Comparison of ENCODE assay signal across 10 cellular contexts in genomic region chr20:46939031-46939430, GRCh38. TPM values are rescaled to one million over a fixed set of nuclear protein-coding genes. Genes with fewer than 3 reads are reported as not detected.
DNase-seq lines count a peak whose midpoint lies in the region; ATAC-seq, FAIRE-seq and TF ChIP-seq lines count a peak whose summit lies in the region.
"Had no signal": no experiment of that assay in that cellular context is flagged by ENCODE, and none has a peak within 500 bp of the region (broad histone marks: within the 10 kb centered on the region; RNA-seq: fewer than 3 reads in every experiment).

No MANE protein-coding gene starts in this region.

- TF ChIP-seq EP300 in K562 (IDR thresholded peaks at IDR 0.05; ENCODE audit: low read length) = no peak
- TF ChIP-seq EP300 in upper lobe of left lung (IDR thresholded peaks at IDR 0.05) = no peak

- intact Hi-C loops in K562 (cut with micrococcal nuclease) = no loop called here

- FAIRE-seq in K562 (lab: Jason Lieb, UNC) = peak; percentile 77

- H3K9me1 ChIP-seq in K562 (ENCODE audit: control insufficient read depth, insufficient read depth, low read length) = no peaks in the 10 kb centered on the region

- H3K27me3 ChIP-seq in KMS-11 (ENCODE audit: insufficient read depth, low read depth) = no peaks in the 10 kb centered on the region
- H3K27me3 ChIP-seq in K562 (ENCODE audit: control insufficient read depth in 2 of 2, insufficient read depth in 2 of 2, low read length in 2 of 2) = peaks cover 5 to 33% of the 10 kb centered on the region in 2 experiments; a peak in 3 of 5 replicates
- H3K27me3 ChIP-seq in upper lobe of left lung = no peaks in the 10 kb centered on the region

- H3K79me2 ChIP-seq in KMS-11 (ENCODE audit: insufficient read depth, low read depth) (peaks cover 92% of the 10 kb centered on the region; the same call in 1 of the 2 replicates), K562 (ENCODE audit: control insufficient read depth, insufficient read depth, low read length) (no peaks in the 10 kb centered on the region)

- no TSS peak for BruUV-seq in K562 (replicated peaks; lab: Mats Ljungman, UMichigan)

- DNase-seq in K562 (ENCODE audit: extremely low read depth in 1 of 4, low spot score in 3 of 4) = peak; percentile 48 to 87 (median 78)
- DNase-seq in myocyte (ENCODE audit: low read depth) = peak; percentile 14
- no peak for DNase-seq in dedifferentiated amniotic fluid mesenchymal stem cell (ENCODE audit: extremely low spot score)
- DNase-seq in D341Med (ENCODE audit: low spot score) = no peak
- no peak for DNase-seq in upper lobe of left lung
- DNase-seq: GOT3, left lung had no signal

- WGBS in K562 (ENCODE audit: insufficient coverage, low coverage, missing lambda C conversion rate) = 0% methylated on average over 2 of the region's 2 CpGs
- WGBS in upper lobe of left lung, 2 donors = 38 to 70% methylated on average over 2 of the region's 2 CpGs

- TF ChIP-seq CTCF in GM12872 (IDR thresholded peaks at IDR 0.05; ENCODE audit: insufficient read depth, low read depth, low read length) (peak; percentile 9; the same call in 1 of the 3 replicates), KMS-11 (conservative IDR thresholded peaks at IDR 0.05; ENCODE audit: low read depth, low read length) (peak; percentile 25; the same call in 1 of the 2 replicates), K562 (IDR thresholded peaks at IDR 0.05 in 2 of 3, conservative IDR thresholded peaks at IDR 0.05 in 1 of 3; ENCODE audit: insufficient read depth in 2 of 3, low read depth in 1 of 3, low read length in 3 of 3) (peak in 2 of 3 experiments; percentile 34 to 52; a peak in 2 of 6 replicates), upper lobe of left lung (IDR thresholded peaks at IDR 0.05) (no peak)

- in situ Hi-C loops in K562 (cut with MboI) = no loop called here

- peaks cover 8% of the 10 kb centered on the region for H3K4me1 ChIP-seq in KMS-11 (ENCODE audit: low read depth, poor library complexity, severe bottlenecking)
- H3K4me1 ChIP-seq in K562 (replicated peaks in 1 of 2; ENCODE audit: control insufficient read depth in 2 of 2, insufficient read depth in 2 of 2, low read length in 2 of 2) = no peaks in the 10 kb centered on the region; a peak in 1 of 5 replicates
- no peaks in the 10 kb centered on the region for H3K4me1 ChIP-seq in upper lobe of left lung
- H3K4me1 ChIP-seq: left lung had no signal

- H3K4me3 ChIP-seq in KMS-11 (IDR thresholded peaks at IDR 0.05; ENCODE audit: insufficient read depth, low read depth, low read length) (no peak overlapping the region), K562 (no peak overlapping the region), upper lobe of left lung (no peak overlapping the region)
- H3K4me3 ChIP-seq: left lung had no signal

- H3K36me3 ChIP-seq in KMS-11 (ENCODE audit: insufficient read depth) (no peaks in the 10 kb centered on the region), K562 (ENCODE audit: control insufficient read depth, insufficient read depth, low read length) (no peaks in the 10 kb centered on the region), upper lobe of left lung (no peaks in the 10 kb centered on the region)
- H3K36me3 ChIP-seq: left lung had no signal

- H3K4me2 ChIP-seq in KMS-11 = no peak overlapping the region
- no peak overlapping the region for H3K4me2 ChIP-seq in K562 (ENCODE audit: insufficient read depth, low read length)

- ATAC-seq in K562 (peak; percentile 99), GM19023 (IDR thresholded peaks at IDR 0.05; ENCODE audit: unreplicated experiment) (no peak), upper lobe of left lung (ENCODE audit: low FRiP score in 2 of 2) (no peak)
- ATAC-seq: left lung had no signal

- peaks cover 38% of the 10 kb centered on the region for H4K20me1 ChIP-seq in KMS-11 (ENCODE audit: insufficient read depth)
- peaks cover 7% of the 10 kb centered on the region; the same call in 1 of the 2 replicates for H4K20me1 ChIP-seq in K562 (replicated peaks; ENCODE audit: control insufficient read depth, insufficient read depth, low read length)

- no peak for TF ChIP-seq RAD21 in K562 (CRISPR knock-in tag; conservative IDR thresholded peaks at IDR 0.05 in 1 of 2, IDR thresholded peaks at IDR 0.05 in 1 of 2)

- POLR2A ChIA-PET in K562 (lab: Yijun Ruan, JAX) = no interaction called here

- H3K27ac ChIP-seq in KMS-11 = no peak overlapping the region
- no peak overlapping the region for H3K27ac ChIP-seq in K562 (ENCODE audit: extremely low read depth, low read depth, low read length)
- no peak overlapping the region for H3K27ac ChIP-seq in upper lobe of left lung
- H3K27ac ChIP-seq: left lung had no signal

- H2AFZ ChIP-seq in KMS-11 (ENCODE audit: low read depth) = no peak overlapping the region
- H2AFZ ChIP-seq in K562 (ENCODE audit: low read depth, low read length) = no peak overlapping the region

- TF ChIP-seq POLR2A in K562 (conservative IDR thresholded peaks at IDR 0.05) = no peak
- TF ChIP-seq POLR2A in upper lobe of left lung (IDR thresholded peaks at IDR 0.05) = no peak

- CTCF ChIA-PET in K562 (lab: Yijun Ruan, JAX; ENCODE audit: low intra/inter-chr PET ratio) = no interaction called here

- H3K9ac ChIP-seq in KMS-11 = no peak overlapping the region
- H3K9ac ChIP-seq in K562 (ENCODE audit: insufficient read depth in 1 of 2, low read depth in 2 of 2, low read length in 2 of 2) = no peak overlapping the region

- H3K9me3 ChIP-seq in K562 (replicated peaks; ENCODE audit: control insufficient read depth, insufficient read depth, low read depth, low read length) = no peaks in the 10 kb centered on the region
- no peaks in the 10 kb centered on the region for H3K9me3 ChIP-seq in upper lobe of left lung
- H3K9me3 ChIP-seq: left lung had no signal

TF ChIP-seq in K562, 482 proteins besides CTCF, POLR2A, EP300 and RAD21 (continues in another document):
- TF ChIP-seq CREB3 (tag; conservative IDR thresholded peaks at IDR 0.05; ENCODE audit: low read depth) (no peak), USF1 (CRISPR knock-in tag; IDR thresholded peaks at IDR 0.05) (peak; percentile 92), ZNF224 (CRISPR knock-in tag; IDR thresholded peaks at IDR 0.05) (no peak), BRF2 (IDR thresholded peaks at IDR 0.05; ENCODE audit: borderline replicate concordance, insufficient read depth, insufficient read length) (no peak)

RNA-seq across cellular contexts. Expression of gene EYA2, which starts 44.4 kb away (rescaled TPM):
- not detected in 2 replicates for total RNA-seq in K562 (2011; cell fraction: chromatin; rRNA removed; ENCODE audit: low replicate concordance)
- not detected in 2 replicates for total RNA-seq in K562 (2011; cell fraction: nucleolus; rRNA removed)
- total RNA-seq in K562 (2011; cell fraction: nucleoplasm; rRNA removed) = not detected in 2 replicates
- total RNA-seq in K562 (2014; rRNA removed) (not detected in 2 replicates), K562 (2014; rRNA removed; fragmentation: Illumina TruSeq; extraction: Trizol) (not detected in 2 replicates), K562 (2015; rRNA removed; fragmentation: Illumina TruSeq; extraction: Trizol) (not detected in 2 replicates), K562 (2021) (not detected in 2 replicates), myocyte (0.42 TPM in 1 of 2 replicates, not detected in the other), upper lobe of left lung (1 to 10 TPM in 5 of 6 donors, under 1 TPM in 1; 0.66 to 9.4 (median 3.0) TPM)
- polyA plus RNA-seq in K562 (2011; rRNA removed) (not detected in 2 replicates), K562 (2014; fragmentation: Illumina TruSeq; extraction: Trizol) (not detected in 2 replicates), K562 (2014; fragmentation: Nextera tagmentation; extraction: Ambion mirVana) (under 1 TPM in 1 of 2 experiments, not detected in 1; 0.03 TPM), K562 (2014; rRNA removed) (not detected in 2 replicates)
- not detected in 2 replicates for polyA plus RNA-seq in K562 (2011; cell fraction: cytosol; rRNA removed)
- polyA plus RNA-seq in K562 (2011; cell fraction: nucleus; rRNA removed) = not detected in 2 replicates
- polyA plus RNA-seq in K562 (2012) = 0.06 TPM in 1 of 2 replicates, not detected in the other
- polyA minus RNA-seq in K562 (2011; rRNA and poly(A)+ RNA removed) = not detected in 2 replicates
- not detected in 2 replicates for polyA minus RNA-seq in K562 (2011; cell fraction: cytosol; rRNA and poly(A)+ RNA removed)
- not detected in 2 replicates for polyA minus RNA-seq in K562 (2011; cell fraction: nucleus; rRNA and poly(A)+ RNA removed)
- polyA plus RNA-seq in myocyte (2012) = 0.58 TPM

Comparison
In these comparisons a context has a peak if more than half of its experiments do, and no peak if none do; other contexts are left out.
1. CTCF ChIP-seq: peak in GM12872 (single experiment), KMS-11 (single experiment) and K562 (2 of 3); none in upper lobe of left lung (0 of 6).
2. DNase-seq: peak in K562 (4 of 4) and myocyte (single experiment); none in dedifferentiated amniotic fluid mesenchymal stem cell (single experiment), D341Med (single experiment) and upper lobe of left lung (0 of 2).